In genomic region chr3:157443873-157444770, GRCh38 we compare ENCODE assay signal across 23 cellular contexts. TPM values are rescaled to one million over a fixed set of nuclear protein-coding genes. Genes with fewer than 3 reads are reported as not detected.
A peak's percentile ranks its signal among the peaks of the same experiment; 100 is the strongest.
DNase-seq lines count a peak whose midpoint lies in the region; ATAC-seq and TF ChIP-seq lines count a peak whose summit lies in the region.
"Had no signal": no experiment of that assay in that cellular context is flagged by ENCODE, and none has a peak within 500 bp of the region (broad histone marks: within the 10 kb centered on the region; RNA-seq: fewer than 3 reads in every experiment).

No MANE protein-coding gene starts in this region.

- peaks cover 5% of the 10 kb centered on the region for H3K4me1 ChIP-seq in hepatocyte (ENCODE audit: insufficient read depth)
- H3K4me1 ChIP-seq in heart left ventricle: peaks cover 0 to 9% (median 0%) of the 10 kb centered on the region in 12 donors
- H3K4me1 ChIP-seq: ascending aorta, right atrium auricular region had no signal

- no peaks in the 10 kb centered on the region for H3K9me3 ChIP-seq in hepatocyte (ENCODE audit: low read depth)
- H3K9me3 ChIP-seq in heart left ventricle: no peaks in the 10 kb centered on the region
- H3K9me3 ChIP-seq: A549, ascending aorta, right atrium auricular region had no signal

- peak overlapping the region; percentile 44 for H3K27ac ChIP-seq in hepatocyte
- no peak overlapping the region for H3K27ac ChIP-seq in heart left ventricle
- H3K27ac ChIP-seq: A549, ascending aorta, right atrium auricular region had no signal

- no peaks in the 10 kb centered on the region for H3K9me2 ChIP-seq in hepatocyte (replicated peaks; ENCODE audit: insufficient read depth)

- peak overlapping the region; percentile 15 for H3K27ac Mint-ChIP-seq in chondrocyte (ENCODE audit: unreplicated experiment)
- H3K27ac Mint-ChIP-seq: activated CD8-positive, alpha-beta T cell treated with anti-CD3 and anti-CD28 coated beads for 36 hours; CD4-positive, CD25-positive, alpha-beta regulatory T cell had no signal

- no peak for TF ChIP-seq CTCF in AG09309 (IDR thresholded peaks at IDR 0.05; ENCODE audit: control insufficient read depth, insufficient read depth, low read depth, low read length, missing control alignments)
- no peak for TF ChIP-seq CTCF in chondrocyte (IDR thresholded peaks at IDR 0.05)
- no peak for TF ChIP-seq CTCF in hepatocyte (IDR thresholded peaks at IDR 0.05; ENCODE audit: poor library complexity)
- no peak for TF ChIP-seq CTCF in heart left ventricle (IDR thresholded peaks at IDR 0.05)

- H3K36me3 Mint-ChIP-seq in chondrocyte (ENCODE audit: low read depth): no peaks in the 10 kb centered on the region
- H3K36me3 Mint-ChIP-seq: CD4-positive, CD25-positive, alpha-beta regulatory T cell had no signal

- H2AFZ ChIP-seq in hepatocyte: no peak overlapping the region

- no peak for TF ChIP-seq POLR2A in heart left ventricle (IDR thresholded peaks at IDR 0.05)

- intact Hi-C loops in heart left ventricle (cut with DNase I): no loop called here

- H3K4me3 ChIP-seq in AG09309 (ENCODE audit: control insufficient read depth, low read depth, low read length): no peak overlapping the region
- no peak overlapping the region for H3K4me3 ChIP-seq in hepatocyte
- no peak overlapping the region for H3K4me3 ChIP-seq in heart left ventricle
- H3K4me3 ChIP-seq: A549, ascending aorta, right atrium auricular region had no signal

- H3K36me3 ChIP-seq in hepatocyte (replicated peaks; ENCODE audit: insufficient read depth, low read depth) (no peaks in the 10 kb centered on the region), heart left ventricle (no peaks in the 10 kb centered on the region)
- H3K36me3 ChIP-seq: ascending aorta, right atrium auricular region had no signal

- peaks cover 9% of the 10 kb centered on the region for H3K4me1 Mint-ChIP-seq in chondrocyte (ENCODE audit: low read depth)
- H3K4me1 Mint-ChIP-seq: CD4-positive, CD25-positive, alpha-beta regulatory T cell had no signal

- H3K4me2 ChIP-seq in hepatocyte: no peak overlapping the region
- H3K4me2 ChIP-seq: A549 had no signal

- peaks cover 3% of the 10 kb centered on the region for H3K27me3 ChIP-seq in hepatocyte
- H3K27me3 ChIP-seq in heart left ventricle: peaks cover 0 to 6% (median 0%) of the 10 kb centered on the region in 9 donors
- H3K27me3 ChIP-seq: ascending aorta, right atrium auricular region had no signal

- no peaks in the 10 kb centered on the region for H3K79me2 ChIP-seq in hepatocyte

- 66% methylated on average over 3 of the region's 3 CpGs for WGBS in hepatocyte (ENCODE audit: low lambda C conversion rate, missing lambda C conversion rate)
- 63 to 77% (median 71%) methylated on average over 3 of the region's 3 CpGs for WGBS in heart left ventricle, 4 donors

- no peaks in the 10 kb centered on the region for H4K20me1 ChIP-seq in hepatocyte (ENCODE audit: insufficient read depth, poor library complexity, severe bottlenecking)

- DNase-seq in AG09309 (ENCODE audit: low read depth) (peak; percentile 59), LHCN-M2 (ENCODE audit: low read depth) (peak; percentile 23), chondrocyte (ENCODE audit: low spot score) (no peak), hepatocyte (ENCODE audit: low spot score) (no peak), SHP77 (lab: John Stamatoyannopoulos, UW) (no peak), heart left ventricle (no peak)
- DNase-seq: activated CD8-positive, alpha-beta T cell treated with anti-CD3 and anti-CD28 coated beads for 36 hours; activated naive CD4-positive, alpha-beta T cell treated with anti-CD3 and anti-CD28 coated beads, Interleukin-2, amount 50 U/mL, for 16 hours; activated T-cell treated with anti-CD3 and anti-CD28 coated beads, Interleukin-2, amount 50 U/mL, for 48 hours; CD4-positive, CD25-positive, alpha-beta regulatory T cell; kidney glomerular epithelial cell; NCI-H1417; NCI-H2107; NCI-H510A treated with DMSO at 0.1 percent for 48 hours; NK-92 treated with Interleukin-12 subunit alpha and Interleukin-12 subunit beta, amount 100 ng/mL, for 24 hours; stimulated activated CD4-positive, alpha-beta T cell treated with anti-CD3 and anti-CD28 coated beads, Interleukin-15, amount 100 ng/mL, for 24 hours; T-helper 9 cell had no signal

- no peak overlapping the region for H3K4me3 Mint-ChIP-seq in chondrocyte (ENCODE audit: unreplicated experiment)
- H3K4me3 Mint-ChIP-seq: activated CD8-positive, alpha-beta T cell treated with anti-CD3 and anti-CD28 coated beads for 36 hours; CD4-positive, CD25-positive, alpha-beta regulatory T cell had no signal

- no peak for ATAC-seq in esophagus mucosa
- ATAC-seq in GM21717 (IDR thresholded peaks at IDR 0.05; ENCODE audit: unreplicated experiment): no peak
- no peak for ATAC-seq in heart left ventricle
- ATAC-seq: A549; activated CD4-positive, CD25-positive, alpha-beta regulatory T cell treated with anti-CD3 and anti-CD28 coated beads, Interleukin-2, amount 50 U/mL, for 24 hours; activated CD8-positive, alpha-beta T cell treated with anti-CD3 and anti-CD28 coated beads for 36 hours had no signal

- no peaks in the 10 kb centered on the region for H3K27me3 Mint-ChIP-seq in chondrocyte (ENCODE audit: low read depth)

- H3K9me3 Mint-ChIP-seq in chondrocyte (ENCODE audit: low read depth): no peaks in the 10 kb centered on the region
- H3K9me3 Mint-ChIP-seq: CD4-positive, CD25-positive, alpha-beta regulatory T cell had no signal

RNA-seq across cellular contexts. Expression of gene PTX3, which starts 7.5 kb away (rescaled TPM):
- 124 and 161 TPM in 2 replicates for total RNA-seq in LHCN-M2 (2014; rRNA removed)
- polyA plus RNA-seq in LHCN-M2 (2012): 71.7 TPM
- total RNA-seq in chondrocyte: 14.9 to 41.2 TPM (median 40.2 TPM) in 3 replicates
- 18.6 and 23.7 TPM in 2 replicates for total RNA-seq in hepatocyte
- polyA plus RNA-seq in hepatocyte: 28.7 and 41.5 TPM in 2 replicates
- 0.16 TPM for total RNA-seq in esophagus mucosa
- total RNA-seq in heart left ventricle: 10 to 100 TPM in 2 of 9 donors, 1 to 10 TPM in 3, under 1 TPM in 4; 0.17 to 29.8 (median 1.1) TPM
- polyA plus RNA-seq in heart left ventricle: 10 to 100 TPM in 1 of 2 donors, under 1 TPM in 1; 0.30 to 24.7 TPM
- polyA plus RNA-seq: CD4-positive, CD25-positive, alpha-beta regulatory T cell had no signal

RNA-seq across cellular contexts. Expression of gene VEPH1, which starts 59.1 kb away (rescaled TPM):
- 49.0 and 49.6 TPM in 2 replicates for total RNA-seq in LHCN-M2 (2014; rRNA removed)
- polyA plus RNA-seq in LHCN-M2 (2012): 9.2 TPM
- 2.2 to 4.3 TPM (median 3.1 TPM) in 3 replicates for total RNA-seq in chondrocyte
- 4.7 and 15.9 TPM in 2 replicates for total RNA-seq in hepatocyte
- polyA plus RNA-seq in hepatocyte: 2.5 and 7.7 TPM in 2 replicates
- total RNA-seq in esophagus mucosa: 0.40 TPM
- under 1 TPM in 4 of 9 donors, not detected in 5; 0.40 to 0.79 (median 0.45) TPM for total RNA-seq in heart left ventricle
- polyA plus RNA-seq in heart left ventricle: under 1 TPM in 1 of 2 donors, not detected in 1; 0.46 TPM
- total RNA-seq: activated CD8-positive, alpha-beta T cell treated with anti-CD3 and anti-CD28 coated beads for 36 hours had no signal
- polyA plus RNA-seq: CD4-positive, CD25-positive, alpha-beta regulatory T cell had no signal

Comparison
In these comparisons a context has a peak if more than half of its experiments do, and no peak if none do; other contexts are left out.
1. DNase-seq: peak in AG09309 (single experiment) and LHCN-M2 (single experiment); none in chondrocyte (single experiment), hepatocyte (single experiment), SHP77 (0 of 2) and heart left ventricle (0 of 5).